Comparison of ENCODE assay signal across 8 cellular contexts in genomic region chr10:63711866-63712716, GRCh38.
DNase-seq lines count a peak whose midpoint lies in the region; TF ChIP-seq lines count a peak whose summit lies in the region.

No MANE protein-coding gene starts in this region.

- no peak overlapping the region for H3K4me3 Mint-ChIP-seq in CD8-positive, alpha-beta memory T cell

- H3K4me1 Mint-ChIP-seq in CD8-positive, alpha-beta memory T cell, result peaks cover 0 to 4% (median 0%) of the 10 kb centered on the region in 3 donors

- TF ChIP-seq POLR2A in esophagus muscularis mucosa (IDR thresholded peaks at IDR 0.05; ENCODE audit: low read depth), result no peak

- H3K9me3 Mint-ChIP-seq in CD8-positive, alpha-beta memory T cell, result no peaks in the 10 kb centered on the region

- H3K9me3 ChIP-seq in esophagus muscularis mucosa, result no peaks in the 10 kb centered on the region
- no peaks in the 10 kb centered on the region for H3K9me3 ChIP-seq in muscle layer of colon (ENCODE audit: low read length)
- H3K9me3 ChIP-seq in CD8-positive, alpha-beta memory T cell (ENCODE audit: low read length), result no peaks in the 10 kb centered on the region

- POLR2A ChIA-PET in CD8-positive, alpha-beta memory T cell (lab: Charles Lee), result no interaction called here

- H3K4me3 ChIP-seq in esophagus muscularis mucosa (peak overlapping the region in 1 of 4 donors; percentile 3), muscle layer of colon (ENCODE audit: low read depth in 1 of 2, low read length in 2 of 2) (no peak overlapping the region)
- H3K4me3 ChIP-seq in CD8-positive, alpha-beta memory T cell (ENCODE audit: low read length), result no peak overlapping the region

- H3K27ac Mint-ChIP-seq in CD8-positive, alpha-beta memory T cell, result no peak overlapping the region

- no peaks in the 10 kb centered on the region for H3K27me3 ChIP-seq in esophagus muscularis mucosa
- H3K27me3 ChIP-seq in muscle layer of colon (ENCODE audit: control insufficient read depth in 1 of 2, insufficient read depth in 2 of 2, low read length in 2 of 2), result no peaks in the 10 kb centered on the region
- no peaks in the 10 kb centered on the region for H3K27me3 ChIP-seq in CD8-positive, alpha-beta memory T cell (ENCODE audit: insufficient read depth, low read length, poor library complexity, severe bottlenecking)

- 18% methylated on average over 5 of the region's 6 CpGs for WGBS in esophagus muscularis mucosa

- TF ChIP-seq EP300 in esophagus muscularis mucosa (IDR thresholded peaks at IDR 0.05), result no peak

- peaks cover 49 to 54% (median 51%) of the 10 kb centered on the region in 4 donors for H3K4me1 ChIP-seq in esophagus muscularis mucosa
- H3K4me1 ChIP-seq in muscle layer of colon (ENCODE audit: insufficient read depth, low read length), result peaks cover 34% of the 10 kb centered on the region
- no peaks in the 10 kb centered on the region for H3K4me1 ChIP-seq in CD8-positive, alpha-beta memory T cell (ENCODE audit: insufficient read depth, low read length)

- H3K27ac ChIP-seq in 22Rv1, result peak overlapping the region; percentile 90
- H3K27ac ChIP-seq in esophagus muscularis mucosa (replicated peaks in 1 of 4), result peak overlapping the region; percentile 80 to 89 (median 84)
- H3K27ac ChIP-seq in muscle layer of colon (ENCODE audit: low read depth, low read length), result peak overlapping the region; percentile 80
- H3K27ac ChIP-seq in CD8-positive, alpha-beta memory T cell (ENCODE audit: low read depth, low read length), result no peak overlapping the region

- intact Hi-C loops in esophagus muscularis mucosa (cut with DNase I), result loop anchor here (2.0 to 5.0 kb wide), 2 partner anchors 81 to 190 kb away; partner anchors contain the start of gene REEP3

- TF ChIP-seq CTCF in 22Rv1 (IDR thresholded peaks at IDR 0.05) (no peak), esophagus muscularis mucosa (IDR thresholded peaks at IDR 0.05) (no peak)

- H3K36me3 Mint-ChIP-seq in CD8-positive, alpha-beta memory T cell, result no peaks in the 10 kb centered on the region

- peak overlapping the region; percentile 4 for H3K9ac ChIP-seq in muscle layer of colon (ENCODE audit: low read length)

- CTCF ChIA-PET in CD8-positive, alpha-beta memory T cell (lab: Charles Lee), result interaction anchor here (1.4 to 1.5 kb wide), 2 partner anchors 9 to 555 kb away, joined by 3 to 7 read pairs; no protein-coding TSS in a partner anchor

- H3K36me3 ChIP-seq in esophagus muscularis mucosa (no peaks in the 10 kb centered on the region), muscle layer of colon (ENCODE audit: insufficient read depth, low read length) (no peaks in the 10 kb centered on the region)
- no peaks in the 10 kb centered on the region for H3K36me3 ChIP-seq in CD8-positive, alpha-beta memory T cell (ENCODE audit: insufficient read depth, low read length)

- DNase-seq in HS-5 (ENCODE audit: low read depth), result peak; percentile 94
- peak; percentile 95 for DNase-seq in SHP77 treated with DMSO at 0.1 percent for 48 hours (lab: John Stamatoyannopoulos, UW)
- peak; percentile 96 for DNase-seq in esophagus muscularis mucosa (ENCODE audit: extremely low spot score)
- no peak for DNase-seq in activated gamma-delta T cell (lab: John Stamatoyannopoulos, UW)
- no peak for DNase-seq in CD8-positive, alpha-beta memory T cell
- DNase-seq in stimulated activated naive CD4-positive, alpha-beta T cell (lab: John Stamatoyannopoulos, UW), result no peak

- H3K27me3 Mint-ChIP-seq in CD8-positive, alpha-beta memory T cell, result peaks cover 0 to 2% of the 10 kb centered on the region in 2 donors

Comparison
In these comparisons a context has a peak if more than half of its experiments do, and no peak if none do; other contexts are left out.
1. DNase-seq: peak in HS-5 (single experiment), SHP77 treated with DMSO at 0.1 percent for 48 hours (single experiment) and esophagus muscularis mucosa (single experiment); none in activated gamma-delta T cell (single experiment), CD8-positive, alpha-beta memory T cell (0 of 5) and stimulated activated naive CD4-positive, alpha-beta T cell (0 of 6).